ENCODE assay signal across 16 cellular contexts in the genomic region with DNA sequence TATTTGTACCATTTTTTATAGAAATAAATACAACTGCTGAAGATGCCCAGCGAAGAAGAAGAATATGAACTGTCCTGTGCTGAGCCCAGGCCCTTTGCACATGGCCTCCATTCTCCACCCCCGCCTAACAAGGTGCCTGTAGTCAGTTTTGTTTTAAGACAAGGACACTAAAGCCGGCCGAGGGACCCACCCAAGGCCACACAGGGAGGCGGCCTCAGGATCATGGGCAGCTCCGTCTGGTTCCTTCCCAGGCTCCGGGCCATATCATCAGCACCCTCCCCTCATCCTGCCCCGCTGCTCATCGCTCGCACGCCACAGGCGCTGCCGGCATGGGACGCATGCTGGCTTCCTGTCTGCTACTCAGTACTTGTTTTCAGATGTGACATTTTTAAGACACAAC. TPM values are rescaled to one million over a fixed set of nuclear protein-coding genes. Genes with fewer than 3 reads are reported as not detected.
DNase-seq lines count a peak whose midpoint lies in the region; ATAC-seq, FAIRE-seq and TF ChIP-seq lines count a peak whose summit lies in the region.
"Had no signal": no experiment of that assay in that cellular context is flagged by ENCODE, and none has a peak within 500 bp of the region (broad histone marks: within the 10 kb centered on the region; RNA-seq: fewer than 3 reads in every experiment).

No MANE protein-coding gene starts in this region.

- H2AFZ ChIP-seq in GM23338: no peak overlapping the region

- H3K4me1 Mint-ChIP-seq in GM23338: peaks cover 35% of the 10 kb centered on the region

- no peak overlapping the region for H3K4me3 ChIP-seq in GM23338
- H3K4me3 ChIP-seq in dorsolateral prefrontal cortex: no peak overlapping the region
- no peak overlapping the region for H3K4me3 ChIP-seq in ovary
- H3K4me3 ChIP-seq in small intestine (ENCODE audit: low read depth in 1 of 2, low read length in 2 of 2): no peak overlapping the region
- H3K4me3 ChIP-seq: body of pancreas, heart left ventricle, vagina had no signal

- no peak overlapping the region for H3K4me2 ChIP-seq in GM23338

- H3K4me1 ChIP-seq in GM23338 (ENCODE audit: insufficient read depth) (peaks cover 21% of the 10 kb centered on the region), ovary (ENCODE audit: insufficient read depth) (no peaks in the 10 kb centered on the region), small intestine (ENCODE audit: control insufficient read depth in 2 of 2, insufficient read depth in 1 of 2, low read depth in 1 of 2, low read length in 1 of 2) (no peaks in the 10 kb centered on the region)
- H3K4me1 ChIP-seq: body of pancreas had no signal

- no peaks in the 10 kb centered on the region for H3K9me2 ChIP-seq in GM23338 (ENCODE audit: insufficient read depth)

- intact Hi-C loops in dorsolateral prefrontal cortex (cut with DNase I): loop anchor here (5.0 kb wide), 2 partner anchors 177 to 712 kb away; a partner anchor contains a TSS
- intact Hi-C loops in ovary (cut with DNase I): loop anchor here (2.0 to 10.0 kb wide), 4 partner anchors 175 to 453 kb away; a partner anchor contains a TSS

- DNase-seq in GM23338 (ENCODE audit: low spot score): peak; percentile 34
- peak in 6 of 10 donors; percentile 10 to 40 (median 29) for DNase-seq in dorsolateral prefrontal cortex
- DNase-seq in ovary: peak in 3 of 5 donors; percentile 8 to 26 (median 21)
- DNase-seq in small intestine: no peak
- DNase-seq in NCI-H510A (lab: John Stamatoyannopoulos, UW): no peak
- DNase-seq: DMS79 had no signal

- TF ChIP-seq CTCF in 22Rv1 (IDR thresholded peaks at IDR 0.05) (no peak), GM23338 (conservative IDR thresholded peaks at IDR 0.05; ENCODE audit: low read depth in 2 of 2) (no peak), dorsolateral prefrontal cortex (IDR thresholded peaks at IDR 0.05 in 54 of 56, conservative IDR thresholded peaks at IDR 0.05 in 2 of 56; ENCODE audit: low read depth in 1 of 56, partially characterized antibody in 56 of 56) (no peak), ovary (IDR thresholded peaks at IDR 0.05) (no peak)

- H3K9me3 ChIP-seq in ovary (no peaks in the 10 kb centered on the region), small intestine (ENCODE audit: control insufficient read depth, low read depth) (no peaks in the 10 kb centered on the region)
- H3K9me3 ChIP-seq: body of pancreas, heart left ventricle, vagina had no signal

- H3K27me3 ChIP-seq in GM23338 (ENCODE audit: insufficient read depth) (no peaks in the 10 kb centered on the region), dorsolateral prefrontal cortex (no peaks in the 10 kb centered on the region), ovary (no peaks in the 10 kb centered on the region), small intestine (ENCODE audit: control insufficient read depth in 2 of 2, insufficient read depth in 2 of 2, low read length in 2 of 2) (no peaks in the 10 kb centered on the region)
- H3K27me3 ChIP-seq: body of pancreas, heart left ventricle, vagina had no signal

- peaks cover 17% of the 10 kb centered on the region for H3K27me3 Mint-ChIP-seq in GM23338 (ENCODE audit: insufficient read depth, low read depth, poor library complexity)

- no peak for TF ChIP-seq EP300 in ovary (IDR thresholded peaks at IDR 0.05)

- peak overlapping the region; percentile 33; the same call in 1 of the 2 replicates for H3K27ac ChIP-seq in 22Rv1
- H3K27ac ChIP-seq in GM23338 (ENCODE audit: low read depth): no peak overlapping the region
- H3K27ac ChIP-seq in dorsolateral prefrontal cortex: peak overlapping the region in 35 of 59 donors; percentile 4 to 71 (median 43)
- H3K27ac ChIP-seq in ovary: no peak overlapping the region
- no peak overlapping the region for H3K27ac ChIP-seq in small intestine (ENCODE audit: low read depth in 1 of 2, low read length in 1 of 2)
- H3K27ac ChIP-seq: body of pancreas, C4-2B, vagina had no signal

- no peaks in the 10 kb centered on the region for H3K9me3 Mint-ChIP-seq in GM23338
- H3K9me3 Mint-ChIP-seq: H9; stimulated activated effector memory CD8-positive, alpha-beta T cell treated with anti-CD3 and anti-CD28 coated beads, Interleukin-12 subunit alpha, Interleukin-12 subunit beta, amount 100 ng/mL, for 72 hours had no signal

- WGBS in ovary, 3 donors: 75 to 83% (median 79%) methylated on average over 14 of the region's 14 CpGs
- 83 to 84% (median 84%) methylated on average over 14 of the region's 14 CpGs for WGBS in small intestine, 3 donors

- H3K36me3 ChIP-seq in GM23338 (ENCODE audit: insufficient read depth) (no peaks in the 10 kb centered on the region), ovary (no peaks in the 10 kb centered on the region), small intestine (ENCODE audit: control insufficient read depth in 2 of 2, insufficient read depth in 2 of 2, low read length in 2 of 2) (peaks cover 0 to 7% of the 10 kb centered on the region in 2 donors)

- H4K20me1 ChIP-seq in GM23338 (replicated peaks; ENCODE audit: insufficient read depth): no peaks in the 10 kb centered on the region

- no peak for TF ChIP-seq POLR2A in ovary (IDR thresholded peaks at IDR 0.05)

- no peak; the same call in 2 of the 3 replicates for ATAC-seq in GM23338
- no peak for ATAC-seq in GM21381 (IDR thresholded peaks at IDR 0.05; ENCODE audit: unreplicated experiment)
- ATAC-seq in HG02588 (IDR thresholded peaks at IDR 0.05; ENCODE audit: unreplicated experiment): no peak

- FAIRE-seq in small intestine (lab: Jason Lieb, UNC): no peak
- FAIRE-seq: HTR-8/SVneo had no signal

- no peaks in the 10 kb centered on the region; the same call in 1 of the 2 replicates for H3K79me2 ChIP-seq in GM23338 (replicated peaks; ENCODE audit: insufficient read depth)

- H3F3A ChIP-seq in GM23338 (replicated peaks; ENCODE audit: low read depth): peaks cover 25% of the 10 kb centered on the region

- no peak overlapping the region for H3K27ac Mint-ChIP-seq in GM23338
- H3K27ac Mint-ChIP-seq: H9; stimulated activated effector memory CD8-positive, alpha-beta T cell treated with anti-CD3 and anti-CD28 coated beads, Interleukin-12 subunit alpha, Interleukin-12 subunit beta, amount 100 ng/mL, for 72 hours had no signal

- H3K36me3 Mint-ChIP-seq in GM23338 (ENCODE audit: low read depth): peaks cover 46% of the 10 kb centered on the region
- H3K36me3 Mint-ChIP-seq: stimulated activated effector memory CD8-positive, alpha-beta T cell treated with anti-CD3 and anti-CD28 coated beads, Interleukin-12 subunit alpha, Interleukin-12 subunit beta, amount 100 ng/mL, for 72 hours had no signal

- H3K4me3 Mint-ChIP-seq in GM23338: no peak overlapping the region
- H3K4me3 Mint-ChIP-seq: H9; stimulated activated effector memory CD8-positive, alpha-beta T cell treated with anti-CD3 and anti-CD28 coated beads, Interleukin-12 subunit alpha, Interleukin-12 subunit beta, amount 100 ng/mL, for 72 hours had no signal

TF ChIP-seq in GM23338, 12 proteins besides CTCF, POLR2A, EP300 and RAD21 (continues in another document):
- no peak for TF ChIP-seq EZH2 (IDR thresholded peaks at IDR 0.05; ENCODE audit: low read depth, unreplicated experiment)
- TF ChIP-seq ZNF331 (CRISPR knock-in tag; IDR thresholded peaks at IDR 0.05; ENCODE audit: low read depth): no peak
- no peak for TF ChIP-seq NANOG (IDR thresholded peaks at IDR 0.05; ENCODE audit: borderline replicate concordance)
- TF ChIP-seq, protein P1, sequence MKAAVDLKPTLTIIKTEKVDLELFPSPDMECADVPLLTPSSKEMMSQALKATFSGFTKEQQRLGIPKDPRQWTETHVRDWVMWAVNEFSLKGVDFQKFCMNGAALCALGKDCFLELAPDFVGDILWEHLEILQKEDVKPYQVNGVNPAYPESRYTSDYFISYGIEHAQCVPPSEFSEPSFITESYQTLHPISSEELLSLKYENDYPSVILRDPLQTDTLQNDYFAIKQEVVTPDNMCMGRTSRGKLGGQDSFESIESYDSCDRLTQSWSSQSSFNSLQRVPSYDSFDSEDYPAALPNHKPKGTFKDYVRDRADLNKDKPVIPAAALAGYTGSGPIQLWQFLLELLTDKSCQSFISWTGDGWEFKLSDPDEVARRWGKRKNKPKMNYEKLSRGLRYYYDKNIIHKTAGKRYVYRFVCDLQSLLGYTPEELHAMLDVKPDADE (IDR thresholded peaks at IDR 0.05): no peak

RNA-seq across cellular contexts. Expression of a gene that starts 21.3 kb away (rescaled TPM):
- total RNA-seq in GM23338 (2014; rRNA removed; shearing (Covaris generic)): 30.6 and 37.2 TPM in 2 replicates
- 168 and 180 TPM in 2 replicates for polyA plus RNA-seq in GM23338 (2016; fragmentation: Nextera tagmentation; extraction: Ambion mirVana)
- 10 to 100 TPM; 17.1 to 34.4 (median 25.3) TPM for total RNA-seq in dorsolateral prefrontal cortex
- 10 to 100 TPM; 13.9 to 24.3 (median 22.7) TPM for total RNA-seq in ovary
- 10 to 100 TPM in 1 of 2 donors, 1 to 10 TPM in 1; 8.5 to 34.8 TPM for polyA plus RNA-seq in ovary
- 10 to 100 TPM; 24.8 to 43.8 (median 42.0) TPM for polyA plus RNA-seq in small intestine

RNA-seq across cellular contexts. Expression of a gene that starts 52.6 kb away (rescaled TPM):
- total RNA-seq in GM23338 (2014; rRNA removed; shearing (Covaris generic)): 794 and 802 TPM in 2 replicates
- polyA plus RNA-seq in GM23338 (2016; fragmentation: Nextera tagmentation; extraction: Ambion mirVana) (355 and 376 TPM in 2 replicates), ovary (under 1 TPM; 0.67 to 0.81 TPM), small intestine (10 to 100 TPM in 1 of 3 donors, 1 to 10 TPM in 2; 3.4 to 23.1 (median 7.6) TPM)
- total RNA-seq in dorsolateral prefrontal cortex (100 to 1,000 TPM in 108 of 120 experiments, 10 to 100 TPM in 12; 53.6 to 634 (median 180) TPM), ovary (1 to 10 TPM in 5 of 7 donors, under 1 TPM in 2; 0.73 to 3.6 (median 1.7) TPM)

Comparison
In these comparisons a context has a peak if more than half of its experiments do, and no peak if none do; other contexts are left out.
1. H3K27ac ChIP-seq: peak in 22Rv1 (single experiment) and dorsolateral prefrontal cortex (35 of 59); none in GM23338 (single experiment), ovary (0 of 2) and small intestine (0 of 2).
2. DNase-seq: peak in GM23338 (single experiment), dorsolateral prefrontal cortex (6 of 10) and ovary (3 of 5); none in small intestine (single experiment) and NCI-H510A (single experiment).
3. RNA of a gene that starts 52.6 kb away (total RNA-seq): 794 to 802 TPM in GM23338 and 53.6 to 634 TPM in dorsolateral prefrontal cortex; 0.73 to 3.6 TPM in ovary; every median in the first group is over 10 times any median in the second.